In the genomic region with DNA sequence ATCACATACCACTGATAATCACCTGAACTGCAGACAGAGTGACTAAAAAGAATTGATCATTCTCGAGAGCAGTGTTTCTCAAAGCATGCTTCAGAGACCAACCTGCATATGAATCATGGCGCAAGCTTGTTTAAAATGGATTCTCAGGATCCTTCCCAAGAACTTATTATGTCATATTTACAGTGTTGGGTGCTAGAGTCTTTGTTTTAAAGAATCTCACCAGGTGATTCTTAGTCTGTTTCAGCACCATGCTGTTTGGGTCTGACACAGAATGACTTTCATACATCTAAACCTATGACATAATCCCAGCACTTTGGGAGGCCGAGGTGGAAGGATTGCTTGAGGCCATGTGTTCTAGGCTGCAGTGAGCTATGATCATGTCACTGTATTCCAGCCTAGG, we compare ENCODE assay signal across 19 cellular contexts. TPM values are rescaled to one million over a fixed set of nuclear protein-coding genes. Genes with fewer than 3 reads are reported as not detected.
A peak's percentile ranks its signal among the peaks of the same experiment; 100 is the strongest.
DNase-seq lines count a peak whose midpoint lies in the region; ATAC-seq, FAIRE-seq and TF ChIP-seq lines count a peak whose summit lies in the region.
"Had no signal": no experiment of that assay in that cellular context is flagged by ENCODE, and none has a peak within 500 bp of the region (broad histone marks: within the 10 kb centered on the region; RNA-seq: fewer than 3 reads in every experiment).

No MANE protein-coding gene starts in this region.

- H3K4me2 ChIP-seq in PC-3 (ENCODE audit: low read length) (no peak overlapping the region), keratinocyte (ENCODE audit: control insufficient read depth, extremely low read depth, insufficient read depth, low read depth, low read length) (no peak overlapping the region)
- H3K4me2 ChIP-seq: BLaER1 treated with 17β-estradiol and CSF1 and Interleukin-3, amounts not matched to agents 10 nM and 100 nM had no signal

- H3K79me2 ChIP-seq in PC-3 (ENCODE audit: low read length) = no peaks in the 10 kb centered on the region
- H3K79me2 ChIP-seq in keratinocyte (ENCODE audit: control insufficient read depth, insufficient read depth, low read length) = no peaks in the 10 kb centered on the region

- H3K4me1 ChIP-seq in PC-3 (ENCODE audit: insufficient read depth, low read length) (no peaks in the 10 kb centered on the region), keratinocyte (ENCODE audit: control insufficient read depth, extremely low read depth, insufficient read depth, low read length) (no peaks in the 10 kb centered on the region), heart right ventricle (no peaks in the 10 kb centered on the region)
- H3K4me1 ChIP-seq: BLaER1 treated with 17β-estradiol and CSF1 and Interleukin-3, amounts not matched to agents 10 nM and 100 nM had no signal

- FAIRE-seq in GM12892 (lab: Jason Lieb, UNC) = peak; percentile 46
- FAIRE-seq in keratinocyte (lab: Jason Lieb, UNC) = peak; percentile 43
- FAIRE-seq: GM12878, GM18507, H1 had no signal

- H3K36me3 Mint-ChIP-seq in progenitor cell of endocrine pancreas (ENCODE audit: insufficient read depth) = no peaks in the 10 kb centered on the region
- H3K36me3 Mint-ChIP-seq: CD8-positive, alpha-beta T cell had no signal

- H3K4me3 ChIP-seq in PC-3 (ENCODE audit: low read length) = no peak overlapping the region
- H3K4me3 ChIP-seq in keratinocyte (ENCODE audit: control insufficient read depth in 2 of 3, extremely low read depth in 1 of 3, insufficient read depth in 2 of 3, low read depth in 1 of 3, low read length in 3 of 3) = no peak overlapping the region
- no peak overlapping the region for H3K4me3 ChIP-seq in heart right ventricle
- H3K4me3 ChIP-seq: BLaER1 treated with 17β-estradiol and CSF1 and Interleukin-3, amounts not matched to agents 10 nM and 100 nM; GM12878 had no signal

- H3K9me2 ChIP-seq in PC-3 (replicated peaks; ENCODE audit: low read length) = no peaks in the 10 kb centered on the region

- H3K9ac ChIP-seq in PC-3 (ENCODE audit: low read length) (no peak overlapping the region), keratinocyte (ENCODE audit: control insufficient read depth, extremely low read depth, insufficient read depth, low read length) (no peak overlapping the region)
- H3K9ac ChIP-seq: BLaER1 treated with 17β-estradiol and CSF1 and Interleukin-3, amounts not matched to agents 10 nM and 100 nM had no signal

- no peaks in the 10 kb centered on the region for H3F3A ChIP-seq in PC-3 (ENCODE audit: low read length, unreplicated experiment)

- H3K9me3 Mint-ChIP-seq in progenitor cell of endocrine pancreas (ENCODE audit: low read depth) = no peaks in the 10 kb centered on the region
- H3K9me3 Mint-ChIP-seq: CD8-positive, alpha-beta T cell; H9 had no signal

- H3K27ac Mint-ChIP-seq in progenitor cell of endocrine pancreas = peak overlapping the region; percentile 34
- H3K27ac Mint-ChIP-seq: CD8-positive, alpha-beta T cell; H9 had no signal

- WGBS in heart right ventricle, 2 donors = 52 to 57% methylated on average over 3 of the region's 3 CpGs

- H4K20me1 ChIP-seq in PC-3 (ENCODE audit: low read length) (no peaks in the 10 kb centered on the region), keratinocyte (ENCODE audit: control insufficient read depth, extremely low read depth, insufficient read depth, low read length) (no peaks in the 10 kb centered on the region)
- H4K20me1 ChIP-seq: BLaER1 treated with 17β-estradiol and CSF1 and Interleukin-3, amounts not matched to agents 10 nM and 100 nM had no signal

- CTCF ChIA-PET in PC-3 (lab: Charles Lee) = no interaction called here

- H3K27me3 ChIP-seq in PC-3 (ENCODE audit: low read length) (no peaks in the 10 kb centered on the region), keratinocyte (ENCODE audit: control insufficient read depth, extremely low read depth, insufficient read depth, low read length) (no peaks in the 10 kb centered on the region), heart right ventricle (no peaks in the 10 kb centered on the region)
- H3K27me3 ChIP-seq: BLaER1 treated with 17β-estradiol and CSF1 and Interleukin-3, amounts not matched to agents 10 nM and 100 nM had no signal

- H2AFZ ChIP-seq in PC-3 (ENCODE audit: low read length) (0 out of 2 replicates have a peak overlapping the region, but pooled peaks have one; percentile 1), keratinocyte (ENCODE audit: control insufficient read depth, low read length) (no peak overlapping the region)

- no peak for TF ChIP-seq POLR2A in GM12892 (IDR thresholded peaks at IDR 0.05; ENCODE audit: low read depth, low read length)

- no peaks in the 10 kb centered on the region for H3K4me1 Mint-ChIP-seq in progenitor cell of endocrine pancreas (ENCODE audit: low read depth)

- TF ChIP-seq CTCF in PC-3 (conservative IDR thresholded peaks at IDR 0.05; ENCODE audit: low read depth, low read length) (no peak), keratinocyte (optimal IDR thresholded peaks at IDR 0.05 in 1 of 3, IDR thresholded peaks at IDR 0.05 in 1 of 3, conservative IDR thresholded peaks at IDR 0.05 in 1 of 3; ENCODE audit: extremely low read depth in 1 of 3, insufficient read depth in 2 of 3, low read length in 3 of 3) (no peak), progenitor cell of endocrine pancreas (IDR thresholded peaks at IDR 0.05; ENCODE audit: unreplicated experiment) (no peak), heart right ventricle (IDR thresholded peaks at IDR 0.05) (no peak)

- no TSS peak for BruUV-seq in PC-3 (replicated peaks; lab: Mats Ljungman, UMichigan)

- ATAC-seq in PC-3 (no peak; the same call in 1 of the 2 replicates), GM18519 (IDR thresholded peaks at IDR 0.05; ENCODE audit: low FRiP score, unreplicated experiment) (no peak), heart right ventricle (no peak)
- ATAC-seq: CD8-positive, alpha-beta T cell; GM12878 had no signal

- POLR2A ChIA-PET in PC-3 (lab: Charles Lee; ENCODE audit: unreplicated experiment) = no interaction called here

- H3K27me3 Mint-ChIP-seq in progenitor cell of endocrine pancreas = peaks cover 3% of the 10 kb centered on the region
- H3K27me3 Mint-ChIP-seq: B cell had no signal

- intact Hi-C loops in PC-3 (cut with micrococcal nuclease) (no loop called here), heart right ventricle (cut with DNase I) (no loop called here)

- no peaks in the 10 kb centered on the region for H3K9me3 ChIP-seq in PC-3 (ENCODE audit: low read length)
- H3K9me3 ChIP-seq in keratinocyte (ENCODE audit: control insufficient read depth, low read depth, low read length) = no peaks in the 10 kb centered on the region
- H3K9me3 ChIP-seq in heart right ventricle = no peaks in the 10 kb centered on the region
- H3K9me3 ChIP-seq: BLaER1 treated with 17β-estradiol and CSF1 and Interleukin-3, amounts not matched to agents 10 nM and 100 nM had no signal

- H3K36me3 ChIP-seq in PC-3 (ENCODE audit: low read depth, low read length) = no peaks in the 10 kb centered on the region
- H3K36me3 ChIP-seq in keratinocyte (ENCODE audit: control insufficient read depth in 2 of 2, extremely low read depth in 1 of 2, insufficient read depth in 2 of 2, low read length in 2 of 2) = no peaks in the 10 kb centered on the region
- H3K36me3 ChIP-seq in heart right ventricle = no peaks in the 10 kb centered on the region
- H3K36me3 ChIP-seq: BLaER1 treated with 17β-estradiol and CSF1 and Interleukin-3, amounts not matched to agents 10 nM and 100 nM had no signal

- DNase-seq in GM12892 (ENCODE audit: insufficient read length) (no peak), PC-3 (no peak), keratinocyte (ENCODE audit: low read depth, low spot score) (no peak), progenitor cell of endocrine pancreas (ENCODE audit: low spot score, unreplicated experiment) (no peak), NCI-H2107 (lab: John Stamatoyannopoulos, UW) (no peak), heart right ventricle (no peak), NCI-H345 treated with DMSO at 0.1 percent for 48 hours (lab: John Stamatoyannopoulos, UW; ENCODE audit: unreplicated experiment) (no peak)
- DNase-seq: 8988T; Calu3; CD8-positive, alpha-beta T cell; DMS79 treated with DMSO at 0.1 percent for 48 hours; GF-D8; H9 had no signal

- H3K27ac ChIP-seq in PC-3 (ENCODE audit: low read length) (no peak overlapping the region), keratinocyte (ENCODE audit: control insufficient read depth, insufficient read depth, low read length) (no peak overlapping the region), heart right ventricle (no peak overlapping the region)
- H3K27ac ChIP-seq: BLaER1 treated with 17β-estradiol and CSF1 and Interleukin-3, amounts not matched to agents 10 nM and 100 nM had no signal

- H3K4me3 Mint-ChIP-seq in progenitor cell of endocrine pancreas (ENCODE audit: low read depth) = no peak overlapping the region
- H3K4me3 Mint-ChIP-seq: B cell; CD8-positive, alpha-beta T cell; H9 had no signal

- H3K9me1 ChIP-seq in keratinocyte (ENCODE audit: control insufficient read depth, extremely low read depth, insufficient read depth, low read length) = no peaks in the 10 kb centered on the region

- dilution Hi-C loops in keratinocyte (cut with MboI; ENCODE audit: extremely low pct_ligation_motif_present, low sequenced_read_pairs) = no loop called here

RNA-seq across cellular contexts. Expression of gene SSPN, which starts 31.3 kb away (rescaled TPM):
- 0.47 TPM for polyA plus RNA-seq in GM12892 (2012; ENCODE audit: missing spikeins)
- total RNA-seq in PC-3 (2014; rRNA removed) = 11.2 and 11.9 TPM in 2 replicates
- polyA plus RNA-seq in keratinocyte = 1.0 to 2.8 TPM (median 2.0 TPM) in 3 replicates
- polyA plus RNA-seq in keratinocyte (2011; ENCODE audit: low read depth) = 0.47 TPM
- polyA plus RNA-seq in keratinocyte (2011; cell fraction: cytosol; rRNA removed) = 2.2 and 2.6 TPM in 2 replicates
- polyA plus RNA-seq in keratinocyte (2011; cell fraction: nucleus; rRNA removed) = 1.4 and 2.2 TPM in 2 replicates
- 1.4 and 2.0 TPM in 2 replicates for polyA plus RNA-seq in keratinocyte (2012; ENCODE audit: low replicate concordance)
- 2.2 to 8.6 TPM (median 4.2 TPM) in 3 replicates for polyA minus RNA-seq in keratinocyte
- polyA minus RNA-seq in keratinocyte (2011; cell fraction: cytosol; rRNA and poly(A)+ RNA removed) = 3.1 TPM
- 0.95 and 3.5 TPM in 2 replicates for polyA minus RNA-seq in keratinocyte (2011; cell fraction: nucleus; rRNA and poly(A)+ RNA removed)
- total RNA-seq in progenitor cell of endocrine pancreas = 2.1 and 2.8 TPM in 2 replicates
- total RNA-seq in heart right ventricle = 100 to 1,000 TPM in 4 of 10 donors, 10 to 100 TPM in 6; 34.0 to 115 (median 95.5) TPM
- 10 to 100 TPM in 1 of 2 donors, 1 to 10 TPM in 1; 5.9 to 13.0 TPM for polyA plus RNA-seq in heart right ventricle
- total RNA-seq: CD8-positive, alpha-beta T cell had no signal

RNA-seq across cellular contexts. Expression of gene BHLHE41, which starts 39.3 kb away (rescaled TPM):
- 1.5 TPM for polyA plus RNA-seq in GM12892 (2012; ENCODE audit: missing spikeins)
- total RNA-seq in PC-3 (2014; rRNA removed) (77.6 and 81.0 TPM in 2 replicates), progenitor cell of endocrine pancreas (0.46 and 0.78 TPM in 2 replicates), heart right ventricle (10 to 100 TPM in 9 of 10 donors, 1 to 10 TPM in 1; 7.8 to 80.1 (median 42.9) TPM)
- polyA plus RNA-seq in keratinocyte (1.4 to 6.0 TPM (median 1.7 TPM) in 3 replicates), heart right ventricle (1 to 10 TPM; 5.7 to 5.8 TPM)
- 7.2 TPM for polyA plus RNA-seq in keratinocyte (2011; ENCODE audit: low read depth)
- 1.7 TPM in 2 replicates for polyA plus RNA-seq in keratinocyte (2011; cell fraction: cytosol; rRNA removed)
- polyA plus RNA-seq in keratinocyte (2011; cell fraction: nucleus; rRNA removed) = 5.4 and 6.0 TPM in 2 replicates
- 3.9 and 4.1 TPM in 2 replicates for polyA plus RNA-seq in keratinocyte (2012; ENCODE audit: low replicate concordance)
- polyA minus RNA-seq in keratinocyte = 1.1 to 21.2 TPM (median 2.3 TPM) in 3 replicates
- polyA minus RNA-seq in keratinocyte (2011; cell fraction: cytosol; rRNA and poly(A)+ RNA removed) = not detected
- polyA minus RNA-seq in keratinocyte (2011; cell fraction: nucleus; rRNA and poly(A)+ RNA removed) = 0.53 and 5.0 TPM in 2 replicates
- total RNA-seq: CD8-positive, alpha-beta T cell had no signal
